In the genomic region with DNA sequence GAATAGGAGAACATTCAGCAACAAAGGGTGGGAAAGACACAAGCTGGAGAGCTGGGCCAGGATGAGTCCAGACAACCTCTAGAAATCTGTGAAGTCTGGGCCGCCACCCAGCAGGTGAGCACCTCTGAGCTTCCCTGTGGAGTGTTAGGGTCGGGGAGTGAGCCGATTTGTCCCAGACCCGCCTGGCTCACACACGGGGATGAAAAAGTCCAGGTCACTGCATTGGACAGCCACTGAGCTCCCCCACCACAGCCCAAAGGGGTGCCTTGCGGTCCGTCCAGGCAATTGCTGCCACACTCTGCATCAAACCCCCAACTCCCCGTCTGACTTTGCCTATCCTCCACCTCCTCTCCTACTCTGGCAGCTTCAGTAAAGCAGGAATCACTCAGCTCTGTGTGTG, we compare ENCODE assay signal across 24 cellular contexts. TPM values are rescaled to one million over a fixed set of nuclear protein-coding genes. Genes with fewer than 3 reads are reported as not detected.
"Had no signal": no experiment of that assay in that cellular context is flagged by ENCODE, and none has a peak within 500 bp of the region (broad histone marks: within the 10 kb centered on the region; RNA-seq: fewer than 3 reads in every experiment).

No MANE protein-coding gene starts in this region.

- H3K9me3 ChIP-seq: MG63, SJSA1 had no signal

- H3K27me3 ChIP-seq: MG63, SJSA1 had no signal

- ATAC-seq: HepG2, Panc1, PC-3, Right ventricle myocardium inferior had no signal

- DNase-seq: IMR-90, Karpas-422, KG1, MG63, NCI-H1092, NCI-H1105 treated with DMSO at 0.1 percent for 48 hours, NCI-H1436, NCI-H187, NCI-H2029, NCI-H2081 treated with DMSO at 0.1 percent for 48 hours, NCI-H2171, NCI-H226, NCI-H510A, NCI-H524 treated with DMSO at 0.1 percent for 48 hours, NCI-H69, NCI-H774, PC-3, SIG-M5 had no signal

- H3K4me1 ChIP-seq: SJSA1 had no signal

- H3K4me3 ChIP-seq: MG63, SJSA1, SK-N-MC had no signal

- H3K36me3 ChIP-seq: MG63, SJSA1 had no signal

- H3K27ac ChIP-seq: SJSA1, SK-N-MC had no signal

- FAIRE-seq: HepG2 had no signal

RNA-seq across cellular contexts. Expression of a gene that starts 38.7 kb away (rescaled TPM):
- total RNA-seq: HepG2, OCI-LY7 had no signal
- polyA plus RNA-seq: HepG2 had no signal
